1 cellular context compared by ENCODE assay signal in the genomic region with DNA sequence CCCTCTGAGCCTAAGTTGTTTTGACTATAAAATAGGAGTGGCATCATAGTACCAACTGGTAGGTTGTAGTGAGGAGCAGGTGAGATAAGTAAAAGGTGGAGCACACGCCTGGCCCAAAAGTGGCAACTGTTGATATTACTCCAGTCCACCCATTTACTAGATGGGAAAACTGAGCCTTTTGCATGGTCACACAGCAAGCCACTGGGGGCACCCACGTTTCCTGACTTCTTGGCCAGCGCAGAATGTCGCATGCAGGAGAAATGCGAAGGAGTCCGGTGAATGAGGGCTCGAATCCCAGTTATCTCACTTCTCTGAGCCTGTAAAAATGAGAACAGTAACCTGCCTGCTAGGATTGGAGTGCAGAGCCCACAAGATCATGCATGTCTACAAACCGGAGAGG.
TF ChIP-seq lines count a peak whose summit lies in the region.

No MANE protein-coding gene starts in this region.

TF ChIP-seq in GM23338, 12 proteins besides CTCF, POLR2A, EP300 and RAD21 (continued from another document):
- TF ChIP-seq NANOG (IDR thresholded peaks at IDR 0.05; ENCODE audit: borderline replicate concordance), result no peak
- TF ChIP-seq JUNB (IDR thresholded peaks at IDR 0.05; ENCODE audit: unreplicated experiment), result no peak
